ENCODE assay signal across 15 cellular contexts in the genomic region with DNA sequence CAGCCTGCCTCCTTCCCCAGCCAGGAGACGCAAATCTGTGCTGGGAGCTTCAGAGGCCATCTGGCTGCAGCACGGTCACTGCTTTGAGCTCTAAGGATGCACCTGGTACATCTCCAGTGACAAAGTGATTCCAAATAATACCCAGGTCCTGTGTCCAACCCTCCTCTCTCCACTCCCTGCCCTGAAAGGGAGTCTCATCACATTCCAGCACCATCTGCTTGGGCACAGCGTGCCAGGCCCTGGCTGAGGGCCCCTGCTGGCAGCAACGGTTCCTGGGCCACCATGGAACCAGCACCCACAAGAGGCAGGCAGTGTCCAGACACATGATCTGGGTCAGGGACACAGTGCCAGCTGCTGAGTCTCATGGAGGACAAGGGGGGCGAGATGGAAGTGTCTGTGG.
DNase-seq lines count a peak whose midpoint lies in the region; ATAC-seq lines count a peak whose summit lies in the region.
"Had no signal": no experiment of that assay in that cellular context is flagged by ENCODE, and none has a peak within 500 bp of the region (broad histone marks: within the 10 kb centered on the region; RNA-seq: fewer than 3 reads in every experiment).

No MANE protein-coding gene starts in this region.

- no peaks in the 10 kb centered on the region for H3K27me3 Mint-ChIP-seq in activated T-cell treated with anti-CD3 and anti-CD28 coated beads, Interleukin-2, amount 50 U/mL, for 24 hours

- H3K27ac Mint-ChIP-seq in activated T-cell treated with anti-CD3 and anti-CD28 coated beads, Interleukin-2, amount 50 U/mL, for 24 hours = no peak overlapping the region

- peak; percentile 47 for ATAC-seq in Right ventricle myocardium superior (ENCODE audit: poor library complexity)
- ATAC-seq in HG03175 (IDR thresholded peaks at IDR 0.05; ENCODE audit: unreplicated experiment) = no peak
- ATAC-seq: HepG2 had no signal

- DNase-seq in Right ventricle myocardium superior = peak; percentile 52
- DNase-seq in cardiac septum (ENCODE audit: low spot score) = no peak
- DNase-seq in globus pallidus (ENCODE audit: low spot score) = peak; percentile 38
- peak; percentile 13 for DNase-seq in medulla oblongata (ENCODE audit: extremely low spot score)
- no peak for DNase-seq in ecto neural progenitor cell (ENCODE audit: low spot score)
- no peak for DNase-seq in DMS53 treated with DMSO at 0.1 percent for 48 hours (lab: John Stamatoyannopoulos, UW; ENCODE audit: unreplicated experiment)
- no peak for DNase-seq in activated T-cell treated with anti-CD3 and anti-CD28 coated beads, Interleukin-2, amount 50 U/mL, for 24 hours
- DNase-seq: KG1, NCI-H1436, NCI-H2081 treated with DMSO at 0.1 percent for 48 hours, NCI-H226, NCI-H526 treated with DMSO at 0.1 percent for 48 hours, SHP77 treated with DMSO at 0.1 percent for 48 hours had no signal

- H3K4me1 Mint-ChIP-seq in activated T-cell treated with anti-CD3 and anti-CD28 coated beads, Interleukin-2, amount 50 U/mL, for 24 hours (ENCODE audit: low read depth) = no peaks in the 10 kb centered on the region

- H3K4me3 Mint-ChIP-seq in activated T-cell treated with anti-CD3 and anti-CD28 coated beads, Interleukin-2, amount 50 U/mL, for 24 hours = no peak overlapping the region

- intact Hi-C loops in Right ventricle myocardium superior (cut with DNase I) (no loop called here), cardiac septum (cut with DNase I) (no loop called here)

- peaks cover 4% of the 10 kb centered on the region for H3K9me3 Mint-ChIP-seq in activated T-cell treated with anti-CD3 and anti-CD28 coated beads, Interleukin-2, amount 50 U/mL, for 24 hours

- no peaks in the 10 kb centered on the region for H3K36me3 Mint-ChIP-seq in activated T-cell treated with anti-CD3 and anti-CD28 coated beads, Interleukin-2, amount 50 U/mL, for 24 hours (ENCODE audit: low read depth)

Comparison
In these comparisons a context has a peak if more than half of its experiments do, and no peak if none do; other contexts are left out.
1. DNase-seq: peak in Right ventricle myocardium superior (single experiment), globus pallidus (single experiment) and medulla oblongata (single experiment); none in cardiac septum (single experiment), ecto neural progenitor cell (single experiment), DMS53 treated with DMSO at 0.1 percent for 48 hours (single experiment) and activated T-cell treated with anti-CD3 and anti-CD28 coated beads, Interleukin-2, amount 50 U/mL, for 24 hours (single experiment).